15 cellular contexts compared by ENCODE assay signal in genomic region chr1:26730695-26731094, GRCh38. TPM values are rescaled to one million over a fixed set of nuclear protein-coding genes. Genes with fewer than 3 reads are reported as not detected.
DNase-seq lines count a peak whose midpoint lies in the region; ATAC-seq and TF ChIP-seq lines count a peak whose summit lies in the region.
"Had no signal": no experiment of that assay in that cellular context is flagged by ENCODE, and none has a peak within 500 bp of the region (broad histone marks: within the 10 kb centered on the region; RNA-seq: fewer than 3 reads in every experiment).

No MANE protein-coding gene starts in this region.

- DNase-seq in activated CD4-positive, CD25-positive, alpha-beta regulatory T cell treated with anti-CD3 and anti-CD28 coated beads, Interleukin-2, amount 50 U/mL, for 72 hours = no peak
- DNase-seq in T-helper 17 cell (no peak), osteoblast (ENCODE audit: insufficient read length, low spot score, missing footprints) (peak; percentile 69), HuH-7.5 (ENCODE audit: low spot score) (no peak), GOT3 (lab: John Stamatoyannopoulos, UW) (no peak), mesendoderm (no peak)
- no peak for DNase-seq in effector memory CD8-positive, alpha-beta T cell
- DNase-seq: activated CD4-positive, alpha-beta T cell treated with anti-CD3 and anti-CD28 coated beads for 4 hours; activated effector memory CD4-positive, alpha-beta T cell treated with anti-CD3 and anti-CD28 coated beads, Interleukin-2, amount 50 U/mL, for 16 hours; central memory CD4-positive, alpha-beta T cell; left lung; NCI-H187 treated with DMSO at 0.1 percent for 48 hours; NCI-H526 treated with DMSO at 0.1 percent for 48 hours had no signal

- peaks cover 7% of the 10 kb centered on the region for H3K36me3 Mint-ChIP-seq in T-helper 17 cell (ENCODE audit: low read depth)
- H3K36me3 Mint-ChIP-seq in effector memory CD8-positive, alpha-beta T cell (ENCODE audit: insufficient read depth) = peaks cover 61% of the 10 kb centered on the region

- no peak overlapping the region for H2BK120ac ChIP-seq in mesendoderm (ENCODE audit: low read depth, low read length)

- H4K20me1 ChIP-seq in osteoblast (ENCODE audit: insufficient read depth, low read length) = peaks cover 63% of the 10 kb centered on the region

- no peak overlapping the region for H2AK5ac ChIP-seq in mesendoderm (ENCODE audit: low read length)

- peak overlapping the region; percentile 78 for H3K27ac Mint-ChIP-seq in T-helper 17 cell
- peak overlapping the region; percentile 86 to 90 for H3K27ac Mint-ChIP-seq in effector memory CD8-positive, alpha-beta T cell

- H4K5ac ChIP-seq in mesendoderm (ENCODE audit: low read length) = no peak overlapping the region

- no peak overlapping the region for H3K18ac ChIP-seq in mesendoderm (ENCODE audit: low read length)

- H3K79me2 ChIP-seq in osteoblast (ENCODE audit: insufficient read depth, low read length) = peaks cover 87% of the 10 kb centered on the region
- peaks cover 65% of the 10 kb centered on the region for H3K79me2 ChIP-seq in mesendoderm (ENCODE audit: control insufficient read depth, insufficient read depth, low read length)

- peaks cover 35% of the 10 kb centered on the region for H3K79me1 ChIP-seq in mesendoderm (ENCODE audit: low read length)

- no peaks in the 10 kb centered on the region for H3K9me3 Mint-ChIP-seq in effector memory CD8-positive, alpha-beta T cell

- H3K4me1 ChIP-seq in osteoblast (ENCODE audit: insufficient read depth, low read length) (peaks cover 46% of the 10 kb centered on the region), mesendoderm (ENCODE audit: control insufficient read depth, low read depth, low read length) (peaks cover 7% of the 10 kb centered on the region)

- H2AFZ ChIP-seq in osteoblast (ENCODE audit: low read length) = no peak overlapping the region
- H2AFZ ChIP-seq: hepatocyte had no signal

- H2BK5ac ChIP-seq in mesendoderm (ENCODE audit: low read length) = no peak overlapping the region

- H3K27me3 Mint-ChIP-seq in T-helper 17 cell = no peaks in the 10 kb centered on the region
- H3K27me3 Mint-ChIP-seq in effector memory CD8-positive, alpha-beta T cell = no peaks in the 10 kb centered on the region

- no peaks in the 10 kb centered on the region for H3K9me3 ChIP-seq in T-helper 17 cell (ENCODE audit: control insufficient read depth, low read length, poor library complexity, severe bottlenecking)
- H3K9me3 ChIP-seq in osteoblast (ENCODE audit: low read depth, low read length) = no peaks in the 10 kb centered on the region
- H3K9me3 ChIP-seq: left lung had no signal

- H3K36me3 ChIP-seq in osteoblast (ENCODE audit: insufficient read depth, low read length) (peaks cover 47% of the 10 kb centered on the region), mesendoderm (ENCODE audit: control insufficient read depth, insufficient read depth, low read length) (peaks cover 24% of the 10 kb centered on the region)

- H3K4me1 Mint-ChIP-seq in T-helper 17 cell = peaks cover 57% of the 10 kb centered on the region
- H3K4me1 Mint-ChIP-seq in effector memory CD8-positive, alpha-beta T cell (ENCODE audit: low read depth in 2 of 2) = peaks cover 49 to 62% of the 10 kb centered on the region in 2 donors

- H2BK15ac ChIP-seq in mesendoderm (replicated peaks; ENCODE audit: low read depth) = no peak overlapping the region

- no peak overlapping the region for H3K56ac ChIP-seq in mesendoderm (ENCODE audit: low read length)

- no peak overlapping the region for H4K8ac ChIP-seq in mesendoderm (ENCODE audit: low read depth, low read length)

- H3K4me3 ChIP-seq in osteoblast (ENCODE audit: insufficient read depth, low read length) (no peak overlapping the region), mesendoderm (ENCODE audit: low read length) (no peak overlapping the region)
- H3K4me3 ChIP-seq: hepatocyte, left lung had no signal

- H3K9ac ChIP-seq in mesendoderm (ENCODE audit: low read length) = no peak overlapping the region

- no peak overlapping the region for H3K4me3 Mint-ChIP-seq in T-helper 17 cell
- H3K4me3 Mint-ChIP-seq in effector memory CD8-positive, alpha-beta T cell = no peak overlapping the region

- no peak overlapping the region for H3K23ac ChIP-seq in mesendoderm (ENCODE audit: low read length)

- H3K4ac ChIP-seq in mesendoderm (ENCODE audit: low read depth, low read length) = no peak overlapping the region

- no CpG with 5 or more reads among the region's 2 CpGs for WGBS in mesendoderm (ENCODE audit: extremely low coverage, insufficient coverage, low lambda C conversion rate)

- no peaks in the 10 kb centered on the region for H3K27me3 ChIP-seq in osteoblast (ENCODE audit: insufficient read depth, low read length)
- H3K27me3 ChIP-seq in mesendoderm (ENCODE audit: insufficient read depth, low read length, poor library complexity) = no peaks in the 10 kb centered on the region
- H3K27me3 ChIP-seq: hepatocyte, left lung had no signal

- no peak for TF ChIP-seq CTCF in osteoblast (IDR thresholded peaks at IDR 0.05; ENCODE audit: extremely low read depth, low read depth, low read length)

- H3K27ac ChIP-seq in osteoblast (ENCODE audit: low read depth, low read length) (peak overlapping the region; percentile 62), mesendoderm (ENCODE audit: low read depth, low read length) (no peak overlapping the region)
- H3K27ac ChIP-seq: hepatocyte, left lung had no signal

- peak overlapping the region; percentile 7 for H3K4me2 ChIP-seq in osteoblast (ENCODE audit: insufficient read depth, low read length)
- no peak overlapping the region for H3K4me2 ChIP-seq in mesendoderm (ENCODE audit: low read length)
- H3K4me2 ChIP-seq: hepatocyte had no signal

- peak; percentile 39 to 69 for ATAC-seq in activated CD4-positive, CD25-positive, alpha-beta regulatory T cell treated with anti-CD3 and anti-CD28 coated beads, Interleukin-2, amount 50 U/mL, for 24 hours
- ATAC-seq in T-helper 17 cell = no peak
- no peak for ATAC-seq in effector memory CD8-positive, alpha-beta T cell (replicated peaks)
- ATAC-seq: left lung had no signal

RNA-seq across cellular contexts. Expression of gene ARID1A, which starts 34.9 kb away (rescaled TPM):
- total RNA-seq in T-helper 17 cell (100 to 1,000 TPM; 134 to 136 TPM), osteoblast (22.8 and 23.6 TPM in 2 replicates)
- 96.8 TPM for polyA plus RNA-seq in mesendoderm (2013, experiment 1 of 2)
- polyA plus RNA-seq in mesendoderm (2013, experiment 2 of 2) = 97.9 TPM

RNA-seq across cellular contexts. Expression of gene PIGV, which starts 57.1 kb away (rescaled TPM):
- total RNA-seq in T-helper 17 cell = 10 to 100 TPM; 12.0 to 14.3 TPM
- total RNA-seq in osteoblast = 18.1 and 19.2 TPM in 2 replicates
- polyA plus RNA-seq in mesendoderm (2013, experiment 1 of 2) = 3.6 TPM
- 3.5 TPM for polyA plus RNA-seq in mesendoderm (2013, experiment 2 of 2)

Comparison
In these comparisons a context has a peak if more than half of its experiments do, and no peak if none do; other contexts are left out.
1. ATAC-seq: peak in activated CD4-positive, CD25-positive, alpha-beta regulatory T cell treated with anti-CD3 and anti-CD28 coated beads, Interleukin-2, amount 50 U/mL, for 24 hours (2 of 2); none in T-helper 17 cell (single experiment) and effector memory CD8-positive, alpha-beta T cell (single experiment).